ENCODE assay signal across 1 cellular context in genomic region chr18:35942133-35942532, GRCh38.
TF ChIP-seq lines count a peak whose summit lies in the region.

No MANE protein-coding gene starts in this region.

TF ChIP-seq in GM23338, 12 proteins besides CTCF, POLR2A, EP300 and RAD21 (continued from another document):
- TF ChIP-seq ZNF462 (CRISPR knock-in tag; IDR thresholded peaks at IDR 0.05) (no peak), POLR2AphosphoS5 (IDR thresholded peaks at IDR 0.05; ENCODE audit: low read depth) (no peak), CREB1 (CRISPR knock-in tag; IDR thresholded peaks at IDR 0.05; ENCODE audit: low read depth) (no peak), EZH2 (IDR thresholded peaks at IDR 0.05; ENCODE audit: low read depth, unreplicated experiment) (no peak), ZNF331 (CRISPR knock-in tag; IDR thresholded peaks at IDR 0.05; ENCODE audit: low read depth) (no peak), EZH2phosphoT487 (IDR thresholded peaks at IDR 0.05; ENCODE audit: unreplicated experiment) (no peak)
- TF ChIP-seq, protein P1, sequence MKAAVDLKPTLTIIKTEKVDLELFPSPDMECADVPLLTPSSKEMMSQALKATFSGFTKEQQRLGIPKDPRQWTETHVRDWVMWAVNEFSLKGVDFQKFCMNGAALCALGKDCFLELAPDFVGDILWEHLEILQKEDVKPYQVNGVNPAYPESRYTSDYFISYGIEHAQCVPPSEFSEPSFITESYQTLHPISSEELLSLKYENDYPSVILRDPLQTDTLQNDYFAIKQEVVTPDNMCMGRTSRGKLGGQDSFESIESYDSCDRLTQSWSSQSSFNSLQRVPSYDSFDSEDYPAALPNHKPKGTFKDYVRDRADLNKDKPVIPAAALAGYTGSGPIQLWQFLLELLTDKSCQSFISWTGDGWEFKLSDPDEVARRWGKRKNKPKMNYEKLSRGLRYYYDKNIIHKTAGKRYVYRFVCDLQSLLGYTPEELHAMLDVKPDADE (IDR thresholded peaks at IDR 0.05): no peak
